ENCODE assay signal across 1 cellular context in genomic region chr12:124804011-124804621, GRCh38.
TF ChIP-seq lines count a peak whose summit lies in the region.

No MANE protein-coding gene starts in this region.

TF ChIP-seq in K562, 482 proteins besides CTCF, POLR2A, EP300 and RAD21 (continued from another document):
- TF ChIP-seq ZNF592 (IDR thresholded peaks at IDR 0.05) (0 out of 2 replicates have a peak, but pooled peaks have one; percentile 13), MLX (CRISPR knock-in tag; conservative IDR thresholded peaks at IDR 0.05) (no peak), FOXO4 (CRISPR knock-in tag; IDR thresholded peaks at IDR 0.05) (no peak), KDM1A (IDR thresholded peaks at IDR 0.05) (no peak), RFX5 (IDR thresholded peaks at IDR 0.05; ENCODE audit: low read depth, low read length) (no peak), USF2 (CRISPR knock-in tag; IDR thresholded peaks at IDR 0.05) (peak; percentile 89), BCL6 (CRISPR knock-in tag; IDR thresholded peaks at IDR 0.05) (no peak), RBFOX2 (IDR thresholded peaks at IDR 0.05; ENCODE audit: low read depth, low read length) (0 out of 2 replicates have a peak, but pooled peaks have one; percentile 16), FOS (IDR thresholded peaks at IDR 0.05; ENCODE audit: extremely low read depth, insufficient read length) (peak; percentile 73), RBM25 (IDR thresholded peaks at IDR 0.05; ENCODE audit: low read depth, low read length, severe bottlenecking) (peak; percentile 22), ETV1 (tag; conservative IDR thresholded peaks at IDR 0.05; ENCODE audit: low read depth) (no peak), DMBX1 (CRISPR knock-in tag; IDR thresholded peaks at IDR 0.05; ENCODE audit: borderline replicate concordance) (no peak), EP400 (IDR thresholded peaks at IDR 0.05) (peak; percentile 58; the same call in 1 of the 2 replicates), TRIM28 (IDR thresholded peaks at IDR 0.05) (no peak), E2F6 (IDR thresholded peaks at IDR 0.05; ENCODE audit: borderline replicate concordance in 1 of 2, extremely low read depth in 1 of 2, insufficient read depth in 1 of 2, insufficient read length in 1 of 2, low read depth in 1 of 2, low read length in 1 of 2, poor library complexity in 1 of 2, severe bottlenecking in 1 of 2) (peak in 1 of 2 experiments; percentile 20), NR0B1 (IDR thresholded peaks at IDR 0.05; ENCODE audit: partially characterized antibody) (no peak), L3MBTL2 (IDR thresholded peaks at IDR 0.05) (peak; percentile 20; the same call in 1 of the 2 replicates), NFYB (IDR thresholded peaks at IDR 0.05; ENCODE audit: extremely low read depth, insufficient read length) (peak; percentile 68), TARDBP (IDR thresholded peaks at IDR 0.05) (no peak), TEAD4 (IDR thresholded peaks at IDR 0.05; ENCODE audit: low read length) (no peak), TEAD4 (CRISPR knock-in tag; IDR thresholded peaks at IDR 0.05; ENCODE audit: borderline replicate concordance) (no peak), USF1 (CRISPR knock-in tag; IDR thresholded peaks at IDR 0.05) (peak; percentile 90), TFAP4 (CRISPR knock-in tag; IDR thresholded peaks at IDR 0.05; ENCODE audit: borderline replicate concordance) (peak; percentile 38; the same call in 1 of the 2 replicates)
